Comparison of ENCODE assay signal across 1 cellular context in the genomic region with DNA sequence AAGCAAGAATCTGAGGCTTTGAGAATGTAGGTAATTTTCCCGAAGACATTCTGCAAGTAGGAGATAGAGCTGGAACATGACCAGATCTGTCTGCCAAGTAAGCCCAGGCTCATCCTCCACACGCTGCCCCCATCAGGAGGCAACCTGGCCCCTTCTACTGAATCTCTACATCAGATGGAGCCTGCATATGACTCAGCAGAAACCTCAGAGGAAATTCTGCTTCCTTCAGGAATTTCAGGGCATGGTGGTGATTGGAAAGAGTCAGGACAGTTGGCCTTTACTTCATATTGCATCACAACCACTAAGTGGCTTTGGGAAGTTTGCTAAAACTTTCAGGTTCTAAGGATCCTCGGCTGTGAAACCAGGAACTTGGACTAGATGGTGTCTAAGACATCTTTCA.
A peak's percentile ranks its signal among the peaks of the same experiment; 100 is the strongest.
TF ChIP-seq lines count a peak whose summit lies in the region.

No MANE protein-coding gene starts in this region.

TF ChIP-seq in K562, 482 proteins besides CTCF, POLR2A, EP300 and RAD21 (continued from another document):
- TF ChIP-seq, protein P1, sequence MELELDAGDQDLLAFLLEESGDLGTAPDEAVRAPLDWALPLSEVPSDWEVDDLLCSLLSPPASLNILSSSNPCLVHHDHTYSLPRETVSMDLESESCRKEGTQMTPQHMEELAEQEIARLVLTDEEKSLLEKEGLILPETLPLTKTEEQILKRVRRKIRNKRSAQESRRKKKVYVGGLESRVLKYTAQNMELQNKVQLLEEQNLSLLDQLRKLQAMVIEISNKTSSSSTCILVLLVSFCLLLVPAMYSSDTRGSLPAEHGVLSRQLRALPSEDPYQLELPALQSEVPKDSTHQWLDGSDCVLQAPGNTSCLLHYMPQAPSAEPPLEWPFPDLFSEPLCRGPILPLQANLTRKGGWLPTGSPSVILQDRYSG (tag; conservative IDR thresholded peaks at IDR 0.05; ENCODE audit: low read depth) = no peak
- TF ChIP-seq, protein P2, sequence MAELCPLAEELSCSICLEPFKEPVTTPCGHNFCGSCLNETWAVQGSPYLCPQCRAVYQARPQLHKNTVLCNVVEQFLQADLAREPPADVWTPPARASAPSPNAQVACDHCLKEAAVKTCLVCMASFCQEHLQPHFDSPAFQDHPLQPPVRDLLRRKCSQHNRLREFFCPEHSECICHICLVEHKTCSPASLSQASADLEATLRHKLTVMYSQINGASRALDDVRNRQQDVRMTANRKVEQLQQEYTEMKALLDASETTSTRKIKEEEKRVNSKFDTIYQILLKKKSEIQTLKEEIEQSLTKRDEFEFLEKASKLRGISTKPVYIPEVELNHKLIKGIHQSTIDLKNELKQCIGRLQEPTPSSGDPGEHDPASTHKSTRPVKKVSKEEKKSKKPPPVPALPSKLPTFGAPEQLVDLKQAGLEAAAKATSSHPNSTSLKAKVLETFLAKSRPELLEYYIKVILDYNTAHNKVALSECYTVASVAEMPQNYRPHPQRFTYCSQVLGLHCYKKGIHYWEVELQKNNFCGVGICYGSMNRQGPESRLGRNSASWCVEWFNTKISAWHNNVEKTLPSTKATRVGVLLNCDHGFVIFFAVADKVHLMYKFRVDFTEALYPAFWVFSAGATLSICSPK (IDR thresholded peaks at IDR 0.05; ENCODE audit: borderline replicate concordance) = no peak
- TF ChIP-seq ARHGAP35 (IDR thresholded peaks at IDR 0.05; ENCODE audit: partially characterized antibody) = no peak
- no peak for TF ChIP-seq NFXL1 (CRISPR knock-in tag; IDR thresholded peaks at IDR 0.05)
- no peak for TF ChIP-seq MTF1 (CRISPR knock-in tag; IDR thresholded peaks at IDR 0.05; ENCODE audit: borderline replicate concordance)
- TF ChIP-seq ZNF57 (CRISPR knock-in tag; IDR thresholded peaks at IDR 0.05) = no peak
- TF ChIP-seq, protein P3, sequence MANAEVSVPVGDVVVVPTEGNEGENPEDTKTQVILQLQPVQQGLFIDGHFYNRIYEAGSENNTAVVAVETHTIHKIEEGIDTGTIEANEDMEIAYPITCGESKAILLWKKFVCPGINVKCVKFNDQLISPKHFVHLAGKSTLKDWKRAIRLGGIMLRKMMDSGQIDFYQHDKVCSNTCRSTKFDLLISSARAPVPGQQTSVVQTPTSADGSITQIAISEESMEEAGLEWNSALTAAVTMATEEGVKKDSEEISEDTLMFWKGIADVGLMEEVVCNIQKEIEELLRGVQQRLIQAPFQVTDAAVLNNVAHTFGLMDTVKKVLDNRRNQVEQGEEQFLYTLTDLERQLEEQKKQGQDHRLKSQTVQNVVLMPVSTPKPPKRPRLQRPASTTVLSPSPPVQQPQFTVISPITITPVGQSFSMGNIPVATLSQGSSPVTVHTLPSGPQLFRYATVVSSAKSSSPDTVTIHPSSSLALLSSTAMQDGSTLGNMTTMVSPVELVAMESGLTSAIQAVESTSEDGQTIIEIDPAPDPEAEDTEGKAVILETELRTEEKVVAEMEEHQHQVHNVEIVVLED (CRISPR knock-in tag; IDR thresholded peaks at IDR 0.05) = no peak
- TF ChIP-seq, protein P4, sequence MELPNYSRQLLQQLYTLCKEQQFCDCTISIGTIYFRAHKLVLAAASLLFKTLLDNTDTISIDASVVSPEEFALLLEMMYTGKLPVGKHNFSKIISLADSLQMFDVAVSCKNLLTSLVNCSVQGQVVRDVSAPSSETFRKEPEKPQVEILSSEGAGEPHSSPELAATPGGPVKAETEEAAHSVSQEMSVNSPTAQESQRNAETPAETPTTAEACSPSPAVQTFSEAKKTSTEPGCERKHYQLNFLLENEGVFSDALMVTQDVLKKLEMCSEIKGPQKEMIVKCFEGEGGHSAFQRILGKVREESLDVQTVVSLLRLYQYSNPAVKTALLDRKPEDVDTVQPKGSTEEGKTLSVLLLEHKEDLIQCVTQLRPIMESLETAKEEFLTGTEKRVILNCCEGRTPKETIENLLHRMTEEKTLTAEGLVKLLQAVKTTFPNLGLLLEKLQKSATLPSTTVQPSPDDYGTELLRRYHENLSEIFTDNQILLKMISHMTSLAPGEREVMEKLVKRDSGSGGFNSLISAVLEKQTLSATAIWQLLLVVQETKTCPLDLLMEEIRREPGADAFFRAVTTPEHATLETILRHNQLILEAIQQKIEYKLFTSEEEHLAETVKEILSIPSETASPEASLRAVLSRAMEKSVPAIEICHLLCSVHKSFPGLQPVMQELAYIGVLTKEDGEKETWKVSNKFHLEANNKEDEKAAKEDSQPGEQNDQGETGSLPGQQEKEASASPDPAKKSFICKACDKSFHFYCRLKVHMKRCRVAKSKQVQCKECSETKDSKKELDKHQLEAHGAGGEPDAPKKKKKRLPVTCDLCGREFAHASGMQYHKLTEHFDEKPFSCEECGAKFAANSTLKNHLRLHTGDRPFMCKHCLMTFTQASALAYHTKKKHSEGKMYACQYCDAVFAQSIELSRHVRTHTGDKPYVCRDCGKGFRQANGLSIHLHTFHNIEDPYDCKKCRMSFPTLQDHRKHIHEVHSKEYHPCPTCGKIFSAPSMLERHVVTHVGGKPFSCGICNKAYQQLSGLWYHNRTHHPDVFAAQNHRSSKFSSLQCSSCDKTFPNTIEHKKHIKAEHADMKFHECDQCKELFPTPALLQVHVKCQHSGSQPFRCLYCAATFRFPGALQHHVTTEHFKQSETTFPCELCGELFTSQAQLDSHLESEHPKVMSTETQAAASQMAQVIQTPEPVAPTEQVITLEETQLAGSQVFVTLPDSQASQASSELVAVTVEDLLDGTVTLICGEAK (IDR thresholded peaks at IDR 0.05) = no peak
- TF ChIP-seq, protein P4 (CRISPR knock-in tag; IDR thresholded peaks at IDR 0.05) = no peak
- TF ChIP-seq HSF4 (CRISPR knock-in tag; IDR thresholded peaks at IDR 0.05; ENCODE audit: borderline replicate concordance) = no peak
- TF ChIP-seq ETV1 (tag; conservative IDR thresholded peaks at IDR 0.05; ENCODE audit: low read depth) = no peak
- TF ChIP-seq, protein P5, sequence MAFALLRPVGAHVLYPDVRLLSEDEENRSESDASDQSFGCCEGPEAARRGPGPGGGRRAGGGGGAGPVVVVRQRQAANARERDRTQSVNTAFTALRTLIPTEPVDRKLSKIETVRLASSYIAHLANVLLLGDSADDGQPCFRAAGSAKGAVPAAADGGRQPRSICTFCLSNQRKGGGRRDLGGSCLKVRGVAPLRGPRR (CRISPR knock-in tag; IDR thresholded peaks at IDR 0.05) = no peak
- TF ChIP-seq ZSCAN32 (CRISPR knock-in tag; IDR thresholded peaks at IDR 0.05) = no peak
- TF ChIP-seq ZNF24 (IDR thresholded peaks at IDR 0.05) = no peak
- TF ChIP-seq, protein P6, sequence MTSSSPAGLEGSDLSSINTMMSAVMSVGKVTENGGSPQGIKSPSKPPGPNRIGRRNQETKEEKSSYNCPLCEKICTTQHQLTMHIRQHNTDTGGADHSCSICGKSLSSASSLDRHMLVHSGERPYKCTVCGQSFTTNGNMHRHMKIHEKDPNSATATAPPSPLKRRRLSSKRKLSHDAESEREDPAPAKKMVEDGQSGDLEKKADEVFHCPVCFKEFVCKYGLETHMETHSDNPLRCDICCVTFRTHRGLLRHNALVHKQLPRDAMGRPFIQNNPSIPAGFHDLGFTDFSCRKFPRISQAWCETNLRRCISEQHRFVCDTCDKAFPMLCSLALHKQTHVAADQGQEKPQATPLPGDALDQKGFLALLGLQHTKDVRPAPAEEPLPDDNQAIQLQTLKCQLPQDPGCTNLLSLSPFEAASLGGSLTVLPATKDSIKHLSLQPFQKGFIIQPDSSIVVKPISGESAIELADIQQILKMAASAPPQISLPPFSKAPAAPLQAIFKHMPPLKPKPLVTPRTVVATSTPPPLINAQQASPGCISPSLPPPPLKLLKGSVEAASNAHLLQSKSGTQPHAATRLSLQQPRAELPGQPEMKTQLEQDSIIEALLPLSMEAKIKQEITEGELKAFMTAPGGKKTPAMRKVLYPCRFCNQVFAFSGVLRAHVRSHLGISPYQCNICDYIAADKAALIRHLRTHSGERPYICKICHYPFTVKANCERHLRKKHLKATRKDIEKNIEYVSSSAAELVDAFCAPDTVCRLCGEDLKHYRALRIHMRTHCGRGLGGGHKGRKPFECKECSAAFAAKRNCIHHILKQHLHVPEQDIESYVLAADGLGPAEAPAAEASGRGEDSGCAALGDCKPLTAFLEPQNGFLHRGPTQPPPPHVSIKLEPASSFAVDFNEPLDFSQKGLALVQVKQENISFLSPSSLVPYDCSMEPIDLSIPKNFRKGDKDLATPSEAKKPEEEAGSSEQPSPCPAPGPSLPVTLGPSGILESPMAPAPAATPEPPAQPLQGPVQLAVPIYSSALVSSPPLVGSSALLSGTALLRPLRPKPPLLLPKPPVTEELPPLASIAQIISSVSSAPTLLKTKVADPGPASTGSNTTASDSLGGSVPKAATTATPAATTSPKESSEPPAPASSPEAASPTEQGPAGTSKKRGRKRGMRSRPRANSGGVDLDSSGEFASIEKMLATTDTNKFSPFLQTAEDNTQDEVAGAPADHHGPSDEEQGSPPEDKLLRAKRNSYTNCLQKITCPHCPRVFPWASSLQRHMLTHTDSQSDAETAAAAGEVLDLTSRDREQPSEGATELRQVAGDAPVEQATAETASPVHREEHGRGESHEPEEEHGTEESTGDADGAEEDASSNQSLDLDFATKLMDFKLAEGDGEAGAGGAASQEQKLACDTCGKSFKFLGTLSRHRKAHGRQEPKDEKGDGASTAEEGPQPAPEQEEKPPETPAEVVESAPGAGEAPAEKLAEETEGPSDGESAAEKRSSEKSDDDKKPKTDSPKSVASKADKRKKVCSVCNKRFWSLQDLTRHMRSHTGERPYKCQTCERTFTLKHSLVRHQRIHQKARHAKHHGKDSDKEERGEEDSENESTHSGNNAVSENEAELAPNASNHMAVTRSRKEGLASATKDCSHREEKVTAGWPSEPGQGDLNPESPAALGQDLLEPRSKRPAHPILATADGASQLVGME (CRISPR knock-in tag; IDR thresholded peaks at IDR 0.05) = no peak
- TF ChIP-seq, protein P7, sequence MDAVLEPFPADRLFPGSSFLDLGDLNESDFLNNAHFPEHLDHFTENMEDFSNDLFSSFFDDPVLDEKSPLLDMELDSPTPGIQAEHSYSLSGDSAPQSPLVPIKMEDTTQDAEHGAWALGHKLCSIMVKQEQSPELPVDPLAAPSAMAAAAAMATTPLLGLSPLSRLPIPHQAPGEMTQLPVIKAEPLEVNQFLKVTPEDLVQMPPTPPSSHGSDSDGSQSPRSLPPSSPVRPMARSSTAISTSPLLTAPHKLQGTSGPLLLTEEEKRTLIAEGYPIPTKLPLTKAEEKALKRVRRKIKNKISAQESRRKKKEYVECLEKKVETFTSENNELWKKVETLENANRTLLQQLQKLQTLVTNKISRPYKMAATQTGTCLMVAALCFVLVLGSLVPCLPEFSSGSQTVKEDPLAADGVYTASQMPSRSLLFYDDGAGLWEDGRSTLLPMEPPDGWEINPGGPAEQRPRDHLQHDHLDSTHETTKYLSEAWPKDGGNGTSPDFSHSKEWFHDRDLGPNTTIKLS (IDR thresholded peaks at IDR 0.05; ENCODE audit: borderline replicate concordance, low read depth) = no peak
- TF ChIP-seq SRSF9 (IDR thresholded peaks at IDR 0.05; ENCODE audit: borderline replicate concordance, low read depth, low read length) = no peak
- TF ChIP-seq CTBP1 (IDR thresholded peaks at IDR 0.05; ENCODE audit: borderline replicate concordance) = peak; percentile 64; the same call in 1 of the 2 replicates
- TF ChIP-seq, protein P8, sequence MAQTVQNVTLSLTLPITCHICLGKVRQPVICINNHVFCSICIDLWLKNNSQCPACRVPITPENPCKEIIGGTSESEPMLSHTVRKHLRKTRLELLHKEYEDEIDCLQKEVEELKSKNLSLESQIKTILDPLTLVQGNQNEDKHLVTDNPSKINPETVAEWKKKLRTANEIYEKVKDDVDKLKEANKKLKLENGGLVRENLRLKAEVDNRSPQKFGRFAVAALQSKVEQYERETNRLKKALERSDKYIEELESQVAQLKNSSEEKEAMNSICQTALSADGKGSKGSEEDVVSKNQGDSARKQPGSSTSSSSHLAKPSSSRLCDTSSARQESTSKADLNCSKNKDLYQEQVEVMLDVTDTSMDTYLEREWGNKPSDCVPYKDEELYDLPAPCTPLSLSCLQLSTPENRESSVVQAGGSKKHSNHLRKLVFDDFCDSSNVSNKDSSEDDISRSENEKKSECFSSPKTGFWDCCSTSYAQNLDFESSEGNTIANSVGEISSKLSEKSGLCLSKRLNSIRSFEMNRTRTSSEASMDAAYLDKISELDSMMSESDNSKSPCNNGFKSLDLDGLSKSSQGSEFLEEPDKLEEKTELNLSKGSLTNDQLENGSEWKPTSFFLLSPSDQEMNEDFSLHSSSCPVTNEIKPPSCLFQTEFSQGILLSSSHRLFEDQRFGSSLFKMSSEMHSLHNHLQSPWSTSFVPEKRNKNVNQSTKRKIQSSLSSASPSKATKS (CRISPR knock-in tag; IDR thresholded peaks at IDR 0.05) = no peak
TF ChIP-seq in K562: peak in this region for 20.
